Comparison of ENCODE assay signal across 19 cellular contexts in genomic region chr11:6427516-6427915, GRCh38. TPM values are rescaled to one million over a fixed set of nuclear protein-coding genes. Genes with fewer than 3 reads are reported as not detected.
DNase-seq lines count a peak whose midpoint lies in the region; ATAC-seq and TF ChIP-seq lines count a peak whose summit lies in the region.
"Had no signal": no experiment of that assay in that cellular context is flagged by ENCODE, and none has a peak within 500 bp of the region (broad histone marks: within the 10 kb centered on the region; RNA-seq: fewer than 3 reads in every experiment).

No MANE protein-coding gene starts in this region.

- H3K79me1 ChIP-seq in H9 (ENCODE audit: insufficient read depth, low read depth, low read length, poor library complexity, severe bottlenecking), result no peaks in the 10 kb centered on the region

- H2BK5ac ChIP-seq in H9 (ENCODE audit: insufficient read length, low read length), result no peak overlapping the region

- H3K27me3 ChIP-seq in Caco-2 (replicated peaks; ENCODE audit: control insufficient read depth, insufficient read depth, low read length) (no peaks in the 10 kb centered on the region), H9 (ENCODE audit: insufficient read depth, low read length) (no peaks in the 10 kb centered on the region), endodermal cell (ENCODE audit: control insufficient read depth, insufficient read depth, low read length, poor library complexity, severe bottlenecking) (peaks cover 20% of the 10 kb centered on the region)
- H3K27me3 ChIP-seq: BLaER1 had no signal

- H3K4me1 ChIP-seq in Caco-2, result peaks cover 9% of the 10 kb centered on the region
- H3K4me1 ChIP-seq in H9 (ENCODE audit: insufficient read depth, low read length), result no peaks in the 10 kb centered on the region; the same call in 1 of the 2 replicates
- H3K4me1 ChIP-seq in endodermal cell (ENCODE audit: control insufficient read depth, insufficient read depth, low read length), result no peaks in the 10 kb centered on the region
- H3K4me1 ChIP-seq: BLaER1 had no signal

- intact Hi-C loops in Caco-2 (cut with micrococcal nuclease; ENCODE audit: unreplicated experiment), result loop anchor here (1.0 to 2.0 kb wide), 3 partner anchors 8 to 37 kb away; partner anchors contain the start of genes APBB1, HPX and SMPD1
- intact Hi-C loops in sciatic nerve (cut with DNase I), result no loop called here

- H4K8ac ChIP-seq in H9 (replicated peaks; ENCODE audit: insufficient read length, low read depth, low read length), result no peak overlapping the region

- H2AFZ ChIP-seq in H9 (ENCODE audit: low read length), result no peak overlapping the region

- POLR2A ChIA-PET in Caco-2 (lab: Charles Lee), result interaction anchor here (0.6 to 1.6 kb wide), 3 partner anchors 8 to 54 kb away, joined by 3 to 4 read pairs (median 3); partner anchors contain the start of genes ARFIP2 and TIMM10B

- no TSS peak for BruUV-seq in Caco-2 (replicated peaks; lab: Mats Ljungman, UMichigan)

- no peaks in the 10 kb centered on the region for H3K79me2 ChIP-seq in H9 (ENCODE audit: insufficient read depth, low read length)

- H3K4ac ChIP-seq in H9 (ENCODE audit: low read depth, low read length), result no peak overlapping the region

- H3K36me3 Mint-ChIP-seq in Caco-2 (ENCODE audit: insufficient read depth, unreplicated experiment) (no peaks in the 10 kb centered on the region), H9 (ENCODE audit: insufficient read depth in 1 of 3, low read depth in 3 of 3) (no peaks in the 10 kb centered on the region; a peak in 1 of 7 replicates), endodermal cell (ENCODE audit: low read depth) (peaks cover 1% of the 10 kb centered on the region)
- H3K36me3 Mint-ChIP-seq: CD14-positive monocyte; CD4-positive, alpha-beta memory T cell had no signal

- H3K27me3 Mint-ChIP-seq in Caco-2 (ENCODE audit: insufficient read depth, unreplicated experiment) (peaks cover 2% of the 10 kb centered on the region), H9 (ENCODE audit: low read depth) (peaks cover 18% of the 10 kb centered on the region), endodermal cell (ENCODE audit: insufficient read depth) (peaks cover 27% of the 10 kb centered on the region)

- H2BK12ac ChIP-seq in H9 (ENCODE audit: insufficient read length, low read depth, low read length), result no peak overlapping the region

- H3K14ac ChIP-seq in H9 (ENCODE audit: insufficient read depth, low read length), result no peak overlapping the region

- peak in 1 of 2 experiments; percentile 39 for DNase-seq in Caco-2
- no peak for DNase-seq in H9
- peak; percentile 35 for DNase-seq in endodermal cell
- DNase-seq in iPS-NIHi7 (ENCODE audit: extremely low spot score), result peak; percentile 57
- no peak for DNase-seq in substantia nigra (lab: John Stamatoyannopoulos, UW)
- no peak for DNase-seq in GDM1 (lab: John Stamatoyannopoulos, UW)
- no peak for DNase-seq in sciatic nerve (ENCODE audit: low spot score)
- DNase-seq: 8988T; Calu3; CD4-positive, alpha-beta memory T cell; DND-41; EL; GOT3; HCEC 1CT; IMR-90 had no signal

- TF ChIP-seq CTCF in Caco-2 (IDR thresholded peaks at IDR 0.05; ENCODE audit: insufficient read depth in 1 of 2, low read depth in 1 of 2, low read length in 1 of 2, severe bottlenecking in 1 of 2, unreplicated experiment in 1 of 2) (no peak), H9 (conservative IDR thresholded peaks at IDR 0.05) (no peak), endodermal cell (conservative IDR thresholded peaks at IDR 0.05) (no peak)

- no peak overlapping the region for H3T11ph ChIP-seq in H9 (ENCODE audit: low read length)

- no peak overlapping the region for H3K56ac ChIP-seq in H9 (ENCODE audit: insufficient read length, low read depth, low read length)

- H3K27ac ChIP-seq in H9 (ENCODE audit: insufficient read length, low read depth, low read length) (no peak overlapping the region), endodermal cell (ENCODE audit: low read depth, low read length) (no peak overlapping the region), substantia nigra (ENCODE audit: low read depth, low read length, poor library complexity, severe bottlenecking) (no peak overlapping the region)
- H3K27ac ChIP-seq: BLaER1 had no signal

- no peak overlapping the region for H2BK20ac ChIP-seq in H9 (ENCODE audit: low read depth, low read length, poor library complexity, severe bottlenecking)

- CTCF ChIA-PET in Caco-2 (lab: Charles Lee), result interaction anchor here (0.5 to 2.5 kb wide), 3 partner anchors 11 to 48 kb away, joined by 4 to 11 read pairs (median 10); partner anchors contain the start of gene SMPD1

- no peaks in the 10 kb centered on the region for H4K20me1 ChIP-seq in H9 (ENCODE audit: control insufficient read depth, insufficient read depth, insufficient read length)
- H4K20me1 ChIP-seq: BLaER1 had no signal

- H3K4me2 ChIP-seq in H9 (ENCODE audit: insufficient read depth, insufficient read length, low read length), result no peak overlapping the region
- H3K4me2 ChIP-seq: BLaER1 had no signal

- no peaks in the 10 kb centered on the region for H3K9me3 Mint-ChIP-seq in Caco-2 (ENCODE audit: unreplicated experiment)
- no peaks in the 10 kb centered on the region; a peak in 1 of 5 replicates for H3K9me3 Mint-ChIP-seq in H9
- H3K9me3 Mint-ChIP-seq in endodermal cell, result no peaks in the 10 kb centered on the region
- H3K9me3 Mint-ChIP-seq: CD14-positive monocyte; CD4-positive, alpha-beta memory T cell had no signal

- H3K4me1 Mint-ChIP-seq in Caco-2 (ENCODE audit: low read depth, unreplicated experiment), result peaks cover 16% of the 10 kb centered on the region
- peaks cover 12% of the 10 kb centered on the region in 2 experiments for H3K4me1 Mint-ChIP-seq in H9
- peaks cover 2% of the 10 kb centered on the region for H3K4me1 Mint-ChIP-seq in endodermal cell
- H3K4me1 Mint-ChIP-seq: CD14-positive monocyte; CD4-positive, alpha-beta memory T cell had no signal

- no peak overlapping the region for H2AK5ac ChIP-seq in H9 (ENCODE audit: insufficient read length, low read length)

- peak overlapping the region; percentile 17 for H3K27ac Mint-ChIP-seq in Caco-2 (ENCODE audit: unreplicated experiment)
- peak overlapping the region in 2 of 3 experiments; percentile 70 to 74; a peak in 3 of 7 replicates for H3K27ac Mint-ChIP-seq in H9
- no peak overlapping the region for H3K27ac Mint-ChIP-seq in endodermal cell
- H3K27ac Mint-ChIP-seq: CD14-positive monocyte; CD4-positive, alpha-beta memory T cell had no signal

- no peaks in the 10 kb centered on the region for H3K23me2 ChIP-seq in H9 (ENCODE audit: insufficient read length, low read depth, low read length, poor library complexity, severe bottlenecking)

- ATAC-seq in sciatic nerve, result no peak
- no peak for ATAC-seq in HG03460 (IDR thresholded peaks at IDR 0.05; ENCODE audit: unreplicated experiment)
- ATAC-seq: K562 had no signal

- H3K9me3 ChIP-seq in Caco-2 (no peaks in the 10 kb centered on the region), H9 (ENCODE audit: control insufficient read depth, low read depth, low read length) (no peaks in the 10 kb centered on the region), endodermal cell (ENCODE audit: control insufficient read depth, low read length) (no peaks in the 10 kb centered on the region)
- H3K9me3 ChIP-seq: BLaER1 had no signal

- H3K23ac ChIP-seq in H9 (ENCODE audit: insufficient read length, low read depth, low read length), result no peak overlapping the region

- no peak overlapping the region for H4K91ac ChIP-seq in H9 (ENCODE audit: insufficient read length, low read depth, low read length)

- H2BK15ac ChIP-seq in H9 (ENCODE audit: low read depth, low read length), result no peak overlapping the region

- H3K36me3 ChIP-seq in Caco-2 (ENCODE audit: control insufficient read depth, insufficient read depth, low read length) (no peaks in the 10 kb centered on the region), endodermal cell (ENCODE audit: control insufficient read depth, insufficient read depth, low read length) (no peaks in the 10 kb centered on the region)
- H3K36me3 ChIP-seq: BLaER1 had no signal

- H3K4me3 ChIP-seq in Caco-2 (ENCODE audit: low read depth, low read length) (no peak overlapping the region), endodermal cell (ENCODE audit: low read length) (no peak overlapping the region)
- H3K4me3 ChIP-seq: BLaER1, K562 had no signal

- no peak overlapping the region for H3K18ac ChIP-seq in H9 (ENCODE audit: insufficient read length, low read depth, low read length)

- H3K9ac ChIP-seq in H9 (ENCODE audit: extremely low read depth, insufficient read length, low read length), result no peak overlapping the region
- no peak overlapping the region for H3K9ac ChIP-seq in endodermal cell (ENCODE audit: extremely low read depth, low read length, poor library complexity, severe bottlenecking)
- H3K9ac ChIP-seq: BLaER1 had no signal

- H4K5ac ChIP-seq in H9 (ENCODE audit: insufficient read length, low read depth, low read length), result no peak overlapping the region

- no peak overlapping the region for H3K4me3 Mint-ChIP-seq in Caco-2 (ENCODE audit: unreplicated experiment)
- H3K4me3 Mint-ChIP-seq in H9, result no peak overlapping the region
- no peak overlapping the region for H3K4me3 Mint-ChIP-seq in endodermal cell
- H3K4me3 Mint-ChIP-seq: CD4-positive, alpha-beta memory T cell had no signal

- no peak overlapping the region for H2BK120ac ChIP-seq in H9 (ENCODE audit: low read depth, low read length, poor library complexity, severe bottlenecking)

RNA-seq across cellular contexts. Expression of gene APBB1, which starts 8.6 kb away (rescaled TPM):
- 37.8 and 39.0 TPM in 2 replicates for total RNA-seq in Caco-2 (2022)
- total RNA-seq in H9 (2021), result 34.8 and 37.0 TPM in 2 replicates
- 10 to 100 TPM; 51.5 to 51.6 TPM for total RNA-seq in endodermal cell
- polyA plus RNA-seq in endodermal cell (2013, experiment 1 of 2), result 58.5 TPM
- polyA plus RNA-seq in endodermal cell (2013, experiment 2 of 2), result 58.3 TPM
- 65.5 TPM for total RNA-seq in sciatic nerve

RNA-seq across cellular contexts. Expression of gene HPX, which starts 13.3 kb away (rescaled TPM):
- total RNA-seq in Caco-2 (2022), result 10.7 and 10.9 TPM in 2 replicates
- 1.0 and 1.2 TPM in 2 replicates for total RNA-seq in H9 (2021)
- total RNA-seq in endodermal cell, result 1 to 10 TPM; 3.9 to 6.0 TPM
- 2.6 TPM for polyA plus RNA-seq in endodermal cell (2013, experiment 1 of 2)
- 2.3 TPM for polyA plus RNA-seq in endodermal cell (2013, experiment 2 of 2)
- 2.8 TPM for total RNA-seq in sciatic nerve
- polyA plus RNA-seq: CD14-positive monocyte; CD4-positive, alpha-beta memory T cell had no signal

RNA-seq across cellular contexts. Expression of gene SMPD1, which starts 37.2 kb away (rescaled TPM):
- 38.6 and 41.9 TPM in 2 replicates for total RNA-seq in Caco-2 (2022)
- 4.5 and 5.3 TPM in 2 replicates for total RNA-seq in H9 (2021)
- total RNA-seq in endodermal cell, result 10 to 100 TPM in 1 of 2 donors, 1 to 10 TPM in 1; 9.4 to 28.7 TPM
- polyA plus RNA-seq in endodermal cell (2013, experiment 1 of 2), result 18.4 TPM
- 18.3 TPM for polyA plus RNA-seq in endodermal cell (2013, experiment 2 of 2)
- 32.3 TPM for total RNA-seq in sciatic nerve

RNA-seq across cellular contexts. Expression of gene TRIM3, which starts 46.2 kb away (rescaled TPM):
- total RNA-seq in Caco-2 (2022), result 28.0 and 33.4 TPM in 2 replicates
- total RNA-seq in H9 (2021), result 12.3 and 14.4 TPM in 2 replicates
- 10 to 100 TPM; 13.0 to 18.0 TPM for total RNA-seq in endodermal cell
- polyA plus RNA-seq in endodermal cell (2013, experiment 1 of 2), result 19.9 TPM
- 17.8 TPM for polyA plus RNA-seq in endodermal cell (2013, experiment 2 of 2)
- total RNA-seq in sciatic nerve, result 24.6 TPM

RNA-seq across cellular contexts. Expression of gene ARFIP2, which starts 53.6 kb away (rescaled TPM):
- total RNA-seq in Caco-2 (2022) (94.6 and 100 TPM in 2 replicates), H9 (2021) (50.4 and 55.1 TPM in 2 replicates), endodermal cell (10 to 100 TPM; 56.5 to 56.8 TPM), sciatic nerve (35.0 TPM)
- 37.3 TPM for polyA plus RNA-seq in endodermal cell (2013, experiment 1 of 2)
- polyA plus RNA-seq in endodermal cell (2013, experiment 2 of 2), result 32.9 TPM

Comparison
In these comparisons a context has a peak if more than half of its experiments do, and no peak if none do; other contexts are left out.
1. DNase-seq: peak in endodermal cell (single experiment) and iPS-NIHi7 (single experiment); none in H9 (single experiment), substantia nigra (0 of 49), GDM1 (single experiment) and sciatic nerve (single experiment).